In genomic region chr2:200300650-200301314, GRCh38 we compare ENCODE assay signal across 14 cellular contexts. TPM values are rescaled to one million over a fixed set of nuclear protein-coding genes. Genes with fewer than 3 reads are reported as not detected.
DNase-seq lines count a peak whose midpoint lies in the region; TF ChIP-seq lines count a peak whose summit lies in the region.
"Had no signal": no experiment of that assay in that cellular context is flagged by ENCODE, and none has a peak within 500 bp of the region (broad histone marks: within the 10 kb centered on the region; RNA-seq: fewer than 3 reads in every experiment).

No MANE protein-coding gene starts in this region.

- no peak for TF ChIP-seq CTCF in Caco-2 (IDR thresholded peaks at IDR 0.05; ENCODE audit: insufficient read depth in 1 of 2, low read depth in 1 of 2, low read length in 1 of 2, severe bottlenecking in 1 of 2, unreplicated experiment in 1 of 2)
- no peak for TF ChIP-seq CTCF in brain microvascular endothelial cell (IDR thresholded peaks at IDR 0.05; ENCODE audit: low read depth, low read length, missing control alignments)
- no peak for TF ChIP-seq CTCF in kidney epithelial cell (IDR thresholded peaks at IDR 0.05; ENCODE audit: insufficient read depth, low read length, poor library complexity, severe bottlenecking)
- no peak for TF ChIP-seq CTCF in GM10266 (IDR thresholded peaks at IDR 0.05; ENCODE audit: control insufficient read depth, insufficient read depth, low read depth, missing control alignments)

- POLR2A ChIA-PET in Caco-2 (lab: Charles Lee) = no interaction called here

- in situ Hi-C loops in brain microvascular endothelial cell (cut with HindIII; ENCODE audit: low pct_ligation_motif_present, low sequenced_read_pairs) = loop anchor here (10.0 kb wide), 1 partner anchor 316 kb away; no protein-coding TSS in a partner anchor
- in situ Hi-C loops in KBM-7 (cut with MboI; ENCODE audit: low pct_unique_long_range_greater_than_20kb, low sequenced_read_pairs) = no loop called here

- CTCF ChIA-PET in Caco-2 (lab: Charles Lee) = no interaction called here

- no peaks in the 10 kb centered on the region for H3K27me3 Mint-ChIP-seq in Caco-2 (ENCODE audit: insufficient read depth, unreplicated experiment)

- peaks cover 8% of the 10 kb centered on the region for H3K36me3 Mint-ChIP-seq in Caco-2 (ENCODE audit: insufficient read depth, unreplicated experiment)

- no peaks in the 10 kb centered on the region for H3K36me3 ChIP-seq in Caco-2 (ENCODE audit: control insufficient read depth, insufficient read depth, low read length)
- no peaks in the 10 kb centered on the region for H3K36me3 ChIP-seq in brain microvascular endothelial cell (replicated peaks)
- no peaks in the 10 kb centered on the region for H3K36me3 ChIP-seq in kidney epithelial cell (ENCODE audit: control insufficient read depth, insufficient read depth, low read length)
- H3K36me3 ChIP-seq: BLaER1 treated with 17β-estradiol and CSF1 and Interleukin-3, amounts not matched to agents 10 nM and 100 nM; WERI-Rb-1 had no signal

- no peak overlapping the region for H3K4me3 Mint-ChIP-seq in Caco-2 (ENCODE audit: unreplicated experiment)
- H3K4me3 Mint-ChIP-seq: activated T-cell treated with anti-CD3 and anti-CD28 coated beads, Interleukin-2, amount 50 U/mL, for 4 hours; naive B cell; stimulated activated naive CD8-positive, alpha-beta T cell treated with anti-CD3 and anti-CD28 coated beads, Interleukin-15, Interleukin-2, amounts not matched to agents 100 ng/mL and 50 ng/mL, for 24 hours had no signal

- H3K27ac ChIP-seq in brain microvascular endothelial cell = no peak overlapping the region
- H3K27ac ChIP-seq: BLaER1 treated with 17β-estradiol and CSF1 and Interleukin-3, amounts not matched to agents 10 nM and 100 nM; WERI-Rb-1 had no signal

- DNase-seq in Caco-2 (no peak), HS-27A (ENCODE audit: low read depth) (peak; percentile 78), brain microvascular endothelial cell (peak; percentile 73), kidney epithelial cell (ENCODE audit: low read depth) (peak; percentile 73), GOT3 (lab: John Stamatoyannopoulos, UW) (no peak), KBM-7 (no peak), dedifferentiated amniotic fluid mesenchymal stem cell (ENCODE audit: extremely low spot score) (no peak), GM10266 (ENCODE audit: extremely low spot score) (no peak)
- DNase-seq: activated T-cell treated with anti-CD3 and anti-CD28 coated beads, Interleukin-2, amount 50 U/mL, for 4 hours; head of caudate nucleus; naive B cell; WERI-Rb-1 had no signal

- H3K4me3 ChIP-seq in Caco-2 (ENCODE audit: low read depth, low read length) (no peak overlapping the region), brain microvascular endothelial cell (ENCODE audit: low read depth, low read length) (no peak overlapping the region), kidney epithelial cell (ENCODE audit: low read depth, low read length) (no peak overlapping the region)
- H3K4me3 ChIP-seq: BLaER1 treated with 17β-estradiol and CSF1 and Interleukin-3, amounts not matched to agents 10 nM and 100 nM had no signal

- no peaks in the 10 kb centered on the region for H3K9me3 ChIP-seq in Caco-2
- H3K9me3 ChIP-seq: BLaER1 treated with 17β-estradiol and CSF1 and Interleukin-3, amounts not matched to agents 10 nM and 100 nM had no signal

- H3K27me3 ChIP-seq in Caco-2 (replicated peaks; ENCODE audit: control insufficient read depth, insufficient read depth, low read length) = no peaks in the 10 kb centered on the region
- H3K27me3 ChIP-seq in brain microvascular endothelial cell (replicated peaks) = no peaks in the 10 kb centered on the region
- H3K27me3 ChIP-seq in kidney epithelial cell (ENCODE audit: control insufficient read depth, insufficient read depth, low read length) = no peaks in the 10 kb centered on the region
- H3K27me3 ChIP-seq: BLaER1 treated with 17β-estradiol and CSF1 and Interleukin-3, amounts not matched to agents 10 nM and 100 nM had no signal

- H3K4me1 ChIP-seq in Caco-2 = peaks cover 48% of the 10 kb centered on the region

- intact Hi-C loops in Caco-2 (cut with micrococcal nuclease; ENCODE audit: unreplicated experiment) = loop anchor here (5.0 kb wide), 1 partner anchor 182 kb away; no protein-coding TSS in a partner anchor

- no peaks in the 10 kb centered on the region for H3K9me3 Mint-ChIP-seq in Caco-2 (ENCODE audit: unreplicated experiment)
- H3K9me3 Mint-ChIP-seq: activated T-cell treated with anti-CD3 and anti-CD28 coated beads, Interleukin-2, amount 50 U/mL, for 4 hours; naive B cell; stimulated activated naive CD8-positive, alpha-beta T cell treated with anti-CD3 and anti-CD28 coated beads, Interleukin-15, Interleukin-2, amounts not matched to agents 100 ng/mL and 50 ng/mL, for 24 hours had no signal

- peak overlapping the region; percentile 39 for H3K27ac Mint-ChIP-seq in Caco-2 (ENCODE audit: unreplicated experiment)
- H3K27ac Mint-ChIP-seq: stimulated activated naive CD8-positive, alpha-beta T cell treated with anti-CD3 and anti-CD28 coated beads, Interleukin-15, Interleukin-2, amounts not matched to agents 100 ng/mL and 50 ng/mL, for 24 hours had no signal

- peaks cover 46% of the 10 kb centered on the region for H3K4me1 Mint-ChIP-seq in Caco-2 (ENCODE audit: low read depth, unreplicated experiment)

- BruUV-seq in Caco-2 (replicated peaks; lab: Mats Ljungman, UMichigan) = no TSS peak

RNA-seq across cellular contexts. Expression of gene SPATS2L, which starts 5.7 kb away (rescaled TPM):
- total RNA-seq in Caco-2 (2022) (189 and 196 TPM in 2 replicates), kidney epithelial cell (77.3 and 82.3 TPM in 2 replicates)

Comparison
In these comparisons a context has a peak if more than half of its experiments do, and no peak if none do; other contexts are left out.
1. DNase-seq: peak in HS-27A (single experiment), brain microvascular endothelial cell (single experiment) and kidney epithelial cell (single experiment); none in Caco-2 (0 of 2), GOT3 (single experiment), KBM-7 (single experiment), dedifferentiated amniotic fluid mesenchymal stem cell (single experiment) and GM10266 (single experiment).